In genomic region chr2:47073641-47074040, GRCh38 we compare ENCODE assay signal across 15 cellular contexts.
DNase-seq lines count a peak whose midpoint lies in the region; ATAC-seq, FAIRE-seq and TF ChIP-seq lines count a peak whose summit lies in the region.
"Had no signal": no experiment of that assay in that cellular context is flagged by ENCODE, and none has a peak within 500 bp of the region (broad histone marks: within the 10 kb centered on the region; RNA-seq: fewer than 3 reads in every experiment).

No MANE protein-coding gene starts in this region.

- no peak for TF ChIP-seq RAD21 in IMR-90 (IDR thresholded peaks at IDR 0.05; ENCODE audit: low read length)

- H3K36me3 ChIP-seq in IMR-90 (ENCODE audit: control insufficient read depth, insufficient read depth, low read length) (peaks cover 4% of the 10 kb centered on the region; the same call in 1 of the 2 replicates), muscle layer of duodenum (ENCODE audit: control insufficient read depth in 1 of 2, insufficient read depth in 2 of 2, low read length in 2 of 2) (peaks cover 0 to 5% of the 10 kb centered on the region in 2 donors), thyroid gland (peaks cover 5 to 7% of the 10 kb centered on the region in 2 donors)

- H2BK5ac ChIP-seq in IMR-90 (ENCODE audit: low read depth, low read length, poor library complexity, severe bottlenecking) = peak overlapping the region; percentile 8

- POLR2A ChIA-PET in IMR-90 (lab: Charles Lee; ENCODE audit: unreplicated experiment) = no interaction called here

- H4K91ac ChIP-seq in IMR-90 (ENCODE audit: insufficient read depth, low read depth, low read length) = peak overlapping the region; percentile 99; the same call in 1 of the 2 replicates

- no peaks in the 10 kb centered on the region for H4K20me1 ChIP-seq in IMR-90 (ENCODE audit: insufficient read depth, low read length)

- no peak for DNase-seq in IMR-90
- DNase-seq in dorsolateral prefrontal cortex = peak in 2 of 10 donors; percentile 14 to 41
- DNase-seq in thyroid gland = no peak
- no peak for DNase-seq in RCC 7860 (ENCODE audit: low spot score)
- DNase-seq: activated CD4-positive, CD25-positive, alpha-beta regulatory T cell treated with anti-CD3 and anti-CD28 coated beads, Interleukin-2, amount 50 U/mL, for 72 hours; activated T-cell treated with anti-CD3 and anti-CD28 coated beads, Interleukin-2, amount 50 U/mL, for 4 hours; effector CD8-positive, alpha-beta T cell; NCI-H2171; stimulated activated CD4-positive, alpha-beta T cell treated with anti-CD3 and anti-CD28 coated beads, Interleukin-2, amount 100 ng/mL, for 24 hours; stimulated activated naive CD8-positive, alpha-beta T cell treated with anti-CD3 and anti-CD28 coated beads, Interleukin-15, Interleukin-2, amounts not matched to agents 100 U/mL and 50 U/mL, for 24 hours had no signal

- peaks cover 59% of the 10 kb centered on the region for H3K9me1 ChIP-seq in IMR-90 (ENCODE audit: insufficient read depth, low read length)

- TF ChIP-seq POLR2A in IMR-90 (IDR thresholded peaks at IDR 0.05; ENCODE audit: low read depth, low read length) = no peak
- TF ChIP-seq POLR2A in thyroid gland (IDR thresholded peaks at IDR 0.05) = no peak

- no peak overlapping the region for H3K14ac ChIP-seq in IMR-90 (replicated peaks; ENCODE audit: low read depth, low read length)

- H2AK5ac ChIP-seq in IMR-90 (ENCODE audit: low read depth, low read length) = peak overlapping the region; percentile 81

- peak overlapping the region; percentile 21; the same call in 1 of the 2 replicates for H2BK20ac ChIP-seq in IMR-90 (ENCODE audit: low read depth, low read length)

- no peak overlapping the region for H4K5ac ChIP-seq in IMR-90 (ENCODE audit: low read depth, low read length)

- H3K9me3 ChIP-seq in IMR-90 (ENCODE audit: control insufficient read depth, insufficient read depth, low read length) (no peaks in the 10 kb centered on the region), muscle layer of duodenum (ENCODE audit: control insufficient read depth in 1 of 2, low read length in 2 of 2) (no peaks in the 10 kb centered on the region), thyroid gland (no peaks in the 10 kb centered on the region)

- no peak overlapping the region for H2AFZ ChIP-seq in IMR-90 (replicated peaks; ENCODE audit: low read length, poor library complexity)
- H2AFZ ChIP-seq: parathyroid adenoma had no signal

- ATAC-seq in IMR-90 (ENCODE audit: low read depth) = no peak
- ATAC-seq in GM18511 (IDR thresholded peaks at IDR 0.05; ENCODE audit: unreplicated experiment) = no peak
- no peak for ATAC-seq in HG02678 (IDR thresholded peaks at IDR 0.05; ENCODE audit: unreplicated experiment)
- no peak for ATAC-seq in GM19023 (IDR thresholded peaks at IDR 0.05; ENCODE audit: unreplicated experiment)
- ATAC-seq: activated T-cell treated with anti-CD3 and anti-CD28 coated beads, Interleukin-2, amount 50 U/mL, for 4 hours; stimulated activated naive CD8-positive, alpha-beta T cell treated with anti-CD3 and anti-CD28 coated beads, Interleukin-15, Interleukin-2, amounts not matched to agents 100 U/mL and 50 U/mL, for 24 hours had no signal

- dilution Hi-C loops in IMR-90 (cut with HindIII; ENCODE audit: low sequenced_read_pairs, unreplicated experiment) = no loop called here

- H3K79me1 ChIP-seq in IMR-90 (ENCODE audit: low read depth in 1 of 2, low read length in 2 of 2) = peaks cover under 1 to 73% of the 10 kb centered on the region in 2 experiments; a peak in 3 of 4 replicates

- intact Hi-C loops in IMR-90 (cut with micrococcal nuclease) = no loop called here
- intact Hi-C loops in dorsolateral prefrontal cortex (cut with DNase I) = no loop called here
- intact Hi-C loops in thyroid gland (cut with DNase I) = no loop called here

- H3K56ac ChIP-seq in IMR-90 (ENCODE audit: extremely low read depth, insufficient read depth, low read length) = no peak overlapping the region

- H2BK15ac ChIP-seq in IMR-90 (ENCODE audit: low read depth, low read length) = peak overlapping the region; percentile 83; the same call in 2 of the 3 replicates

- H3K23ac ChIP-seq in IMR-90 (ENCODE audit: low read depth, low read length) = no peak overlapping the region

- H3K4ac ChIP-seq in IMR-90 (ENCODE audit: low read depth, low read length) = peak overlapping the region; percentile 100

- FAIRE-seq in RCC 7860 (lab: Jason Lieb, UNC) = no peak

- no peak overlapping the region for H3K9ac ChIP-seq in IMR-90 (ENCODE audit: low read depth, low read length)
- H3K9ac ChIP-seq: parathyroid adenoma had no signal

- no peak for TF ChIP-seq CTCF in IMR-90 (conservative IDR thresholded peaks at IDR 0.05; ENCODE audit: low read depth, low read length)
- no peak for TF ChIP-seq CTCF in dorsolateral prefrontal cortex (IDR thresholded peaks at IDR 0.05 in 54 of 56, conservative IDR thresholded peaks at IDR 0.05 in 2 of 56; ENCODE audit: low read depth in 1 of 56, partially characterized antibody in 56 of 56)
- no peak for TF ChIP-seq CTCF in thyroid gland (IDR thresholded peaks at IDR 0.05)

- H3K27me3 ChIP-seq in IMR-90 (ENCODE audit: control insufficient read depth, insufficient read depth, low read length) = no peaks in the 10 kb centered on the region
- H3K27me3 ChIP-seq in dorsolateral prefrontal cortex = no peaks in the 10 kb centered on the region
- no peaks in the 10 kb centered on the region for H3K27me3 ChIP-seq in muscle layer of duodenum (ENCODE audit: low read depth, low read length)
- no peaks in the 10 kb centered on the region for H3K27me3 ChIP-seq in thyroid gland

- BruUV-seq in IMR-90 (replicated peaks; lab: Mats Ljungman, UMichigan) = no TSS peak

- peak overlapping the region; percentile 99 for H2BK120ac ChIP-seq in IMR-90 (ENCODE audit: low read depth, low read length)

- H3K4me1 ChIP-seq in IMR-90 (ENCODE audit: control insufficient read depth, insufficient read depth, low read length) (peaks cover 51% of the 10 kb centered on the region), muscle layer of duodenum (ENCODE audit: control insufficient read depth in 1 of 2, insufficient read depth in 2 of 2, low read length in 2 of 2) (peaks cover 46 to 56% of the 10 kb centered on the region in 2 donors), thyroid gland (peaks cover 41 to 89% of the 10 kb centered on the region in 2 donors)

- no peak overlapping the region for H4K8ac ChIP-seq in IMR-90 (ENCODE audit: low read depth in 2 of 2, low read length in 2 of 2)

- in situ Hi-C loops in IMR-90 (cut with MboI; ENCODE audit: low sequenced_read_pairs) = no loop called here

- CTCF ChIA-PET in IMR-90 (lab: Yijun Ruan, JAX) = no interaction called here

- no peak overlapping the region for H3K4me3 ChIP-seq in IMR-90 (ENCODE audit: insufficient read depth, low read depth, low read length)
- no peak overlapping the region for H3K4me3 ChIP-seq in dorsolateral prefrontal cortex
- no peak overlapping the region for H3K4me3 ChIP-seq in muscle layer of duodenum (ENCODE audit: low read depth in 1 of 2, low read length in 2 of 2)
- H3K4me3 ChIP-seq in thyroid gland (replicated peaks in 1 of 3) = no peak overlapping the region

- peak overlapping the region; percentile 26 for H2AK9ac ChIP-seq in IMR-90 (replicated peaks; ENCODE audit: low read depth, low read length, poor library complexity)

- H3K27ac ChIP-seq in IMR-90 (ENCODE audit: insufficient read depth, low read length) (no peak overlapping the region), dorsolateral prefrontal cortex (peak overlapping the region; percentile 31 to 98 (median 93)), muscle layer of duodenum (ENCODE audit: low read length) (peak overlapping the region; percentile 90), thyroid gland (peak overlapping the region in 2 of 3 donors; percentile 91 to 96)

- no peak overlapping the region for H3K4me2 ChIP-seq in IMR-90 (ENCODE audit: low read depth, low read length)

- no peak overlapping the region for H3K18ac ChIP-seq in IMR-90 (ENCODE audit: low read depth, low read length)

- WGBS in IMR-90 (ENCODE audit: extremely low coverage in 2 of 2, insufficient read length in 1 of 2), 2 experiments = 89% methylated on average over 7 of the region's 16 CpGs; no CpG with 5 or more reads in 1 of the 2 experiments
- whole genome bisulfite sequencing in thyroid gland, 2 donors = 74 to 87% methylated on average over 9 to 16 of the region's 16 CpGs

TF ChIP-seq in IMR-90, 13 proteins besides CTCF, POLR2A, EP300 and RAD21:
- TF ChIP-seq MAFK (IDR thresholded peaks at IDR 0.05; ENCODE audit: low read depth, low read length) (no peak), CEBPB (IDR thresholded peaks at IDR 0.05; ENCODE audit: low read depth, low read length) (no peak), NFE2L2 (IDR thresholded peaks at IDR 0.05; ENCODE audit: low read depth, low read length) (no peak), CHD1 (IDR thresholded peaks at IDR 0.05; ENCODE audit: low read depth, low read length) (no peak), SMC3 (IDR thresholded peaks at IDR 0.05; ENCODE audit: low read depth, low read length) (no peak), ELK1 (IDR thresholded peaks at IDR 0.05; ENCODE audit: borderline replicate concordance, low read depth, low read length) (no peak), USF2 (IDR thresholded peaks at IDR 0.05; ENCODE audit: low read depth, low read length) (no peak), MAZ (IDR thresholded peaks at IDR 0.05; ENCODE audit: borderline replicate concordance, low read depth, low read length) (no peak), RFX5 (IDR thresholded peaks at IDR 0.05; ENCODE audit: low read depth, low read length) (no peak), RCOR1 (IDR thresholded peaks at IDR 0.05; ENCODE audit: insufficient replicate concordance, low read length) (no peak), FOS (IDR thresholded peaks at IDR 0.05; ENCODE audit: low read depth, low read length) (no peak), MXI1 (IDR thresholded peaks at IDR 0.05; ENCODE audit: borderline replicate concordance, low read depth, low read length) (no peak), BHLHE40 (IDR thresholded peaks at IDR 0.05; ENCODE audit: low read depth, low read length) (no peak)
